ENCODE assay signal across 20 cellular contexts in the genomic region with DNA sequence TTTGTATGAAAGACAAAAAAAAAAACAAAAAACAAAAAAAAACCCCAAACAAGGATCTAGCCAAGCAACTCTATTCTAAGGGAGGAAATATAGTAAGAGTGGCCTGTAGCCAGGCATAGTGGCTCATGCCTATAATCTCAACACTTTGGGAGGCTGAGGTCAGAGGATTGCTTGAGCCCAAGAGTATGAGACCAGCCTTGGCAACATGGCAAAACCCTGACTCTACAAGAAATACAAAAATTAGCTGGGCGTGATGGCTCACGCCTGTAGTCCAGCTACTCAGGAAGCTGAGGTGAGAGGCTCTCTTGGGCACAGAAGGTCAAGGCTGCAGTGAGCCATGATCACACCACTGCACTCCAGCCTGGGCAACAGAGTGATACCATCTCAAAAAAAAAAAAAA.
"Had no signal": no experiment of that assay in that cellular context is flagged by ENCODE, and none has a peak within 500 bp of the region (broad histone marks: within the 10 kb centered on the region; RNA-seq: fewer than 3 reads in every experiment).

No MANE protein-coding gene starts in this region.

- H3K27ac ChIP-seq: colonic mucosa, gastroesophageal sphincter, hepatocyte, neural progenitor cell, skin epidermis had no signal

- H3K36me3 ChIP-seq: breast epithelium, colonic mucosa, gastroesophageal sphincter, neural progenitor cell, tibial nerve had no signal

- H3K9me3 ChIP-seq: breast epithelium, colonic mucosa, gastroesophageal sphincter, tibial nerve had no signal

- H3K4me1 Mint-ChIP-seq: natural killer cell had no signal

- H3K4me1 ChIP-seq: breast epithelium, colonic mucosa, gastroesophageal sphincter had no signal

- H3K4me3 ChIP-seq: breast epithelium, colonic mucosa, gastroesophageal sphincter, hepatocyte, lung, neural progenitor cell, skin epidermis, tibial nerve had no signal

- H3K9ac ChIP-seq: neural progenitor cell had no signal

- H2AFZ ChIP-seq: hepatocyte had no signal

- H3K27me3 ChIP-seq: breast epithelium, colonic mucosa, gastroesophageal sphincter, hepatocyte, neural progenitor cell, tibial nerve had no signal

- H3K4me3 Mint-ChIP-seq: natural killer cell, neural progenitor cell had no signal

- H3K9me3 Mint-ChIP-seq: natural killer cell, neural progenitor cell had no signal

- H3K27ac Mint-ChIP-seq: natural killer cell, neural progenitor cell had no signal

- H3K36me3 Mint-ChIP-seq: natural killer cell, neural progenitor cell had no signal

- ATAC-seq: gastroesophageal sphincter; left colon; natural killer cell; sciatic nerve; stimulated activated naive CD8-positive, alpha-beta T cell treated with anti-CD3 and anti-CD28 coated beads, Interleukin-15, Interleukin-2, amounts not matched to agents 100 U/mL and 50 U/mL, for 24 hours had no signal

- H3K4me2 ChIP-seq: hepatocyte, neural progenitor cell had no signal

- DNase-seq: caudate nucleus; colonic mucosa; dermis blood vessel endothelial cell; erythroblast; glutamatergic neuron; left colon; left ventricle myocardium superior; natural killer cell; nucleus accumbens; stimulated activated CD4-positive, alpha-beta T cell treated with anti-CD3 and anti-CD28 coated beads, Interleukin-2, amount 100 ng/mL, for 24 hours; stimulated activated CD4-positive, alpha-beta T cell treated with anti-CD3 and anti-CD28 coated beads, Interleukin-4, amount 100 ng/mL, for 4 hours; stimulated activated naive CD8-positive, alpha-beta T cell treated with anti-CD3 and anti-CD28 coated beads, Interleukin-15, Interleukin-2, amounts not matched to agents 100 U/mL and 50 U/mL, for 24 hours had no signal
